ENCODE assay signal across 18 cellular contexts in the genomic region with DNA sequence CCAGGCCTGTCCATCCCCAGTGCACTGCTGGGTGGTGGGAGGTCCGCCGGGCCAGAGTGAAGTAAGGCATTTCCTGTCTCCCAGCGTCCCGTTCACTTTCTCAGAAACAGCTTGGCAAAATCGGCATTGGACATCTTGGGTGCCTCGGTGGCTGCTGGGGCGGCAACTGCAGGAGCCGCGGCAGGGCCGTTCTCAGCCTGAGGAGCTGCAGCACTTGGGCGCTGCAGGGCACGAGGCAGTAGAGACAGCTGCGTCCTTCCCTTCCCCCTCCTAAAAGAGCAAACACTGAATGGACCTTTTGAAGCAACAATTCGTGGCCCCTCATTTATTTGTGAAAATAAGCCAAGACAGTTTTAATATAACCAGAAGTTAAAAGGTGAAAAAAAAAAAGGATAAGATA.
"Had no signal": no experiment of that assay in that cellular context is flagged by ENCODE, and none has a peak within 500 bp of the region (broad histone marks: within the 10 kb centered on the region; RNA-seq: fewer than 3 reads in every experiment).

No MANE protein-coding gene starts in this region.

- H3K9me3 ChIP-seq: upper lobe of left lung had no signal

- H3K27me3 Mint-ChIP-seq: activated CD4-positive, alpha-beta memory T cell treated with anti-CD3 and anti-CD28 coated beads, Interleukin-2, amount 10 ng/mL, durations not matched to agents 7 days and 5 days; activated CD4-positive, alpha-beta T cell treated with anti-CD3 and anti-CD28 coated beads, Interleukin-2, amount 10 ng/mL, durations not matched to agents 24 days and 14 days; activated naive CD8-positive, alpha-beta T cell treated with anti-CD3 and anti-CD28 coated beads, Interleukin-2, amount 10 ng/mL, durations not matched to agents 7 days and 5 days; memory B cell; stimulated activated naive B cell treated with anti-CD40 and anti-IgM and Interleukin-4, amounts not matched to agents 10 μg/mL and 1 μg/mL and 100 μg/mL, for 72 hours had no signal

- H3K27me3 ChIP-seq: foreskin keratinocyte, upper lobe of left lung had no signal

- H3K4me1 ChIP-seq: foreskin keratinocyte, upper lobe of left lung had no signal

- H3K4me3 ChIP-seq: upper lobe of left lung had no signal

- H3K27ac Mint-ChIP-seq: activated CD4-positive, alpha-beta memory T cell treated with anti-CD3 and anti-CD28 coated beads, Interleukin-2, amount 10 ng/mL, durations not matched to agents 7 days and 5 days; activated CD4-positive, alpha-beta T cell treated with anti-CD3 and anti-CD28 coated beads, Interleukin-2, amount 10 ng/mL, durations not matched to agents 24 days and 14 days; activated naive CD4-positive, alpha-beta T cell treated with anti-CD3 and anti-CD28 coated beads for 36 hours; activated naive CD8-positive, alpha-beta T cell treated with anti-CD3 and anti-CD28 coated beads, Interleukin-2, amount 10 ng/mL, durations not matched to agents 7 days and 5 days; memory B cell; stimulated activated naive B cell treated with anti-CD40 and anti-IgM and Interleukin-4, amounts not matched to agents 10 μg/mL and 1 μg/mL and 100 μg/mL, for 72 hours; T-helper 2 cell treated with Interferon-gamma antibody and Interleukin-4, amounts not matched to agents 5 μg/mL and 100 μg/mL, for 36 hours had no signal

- H3K27ac ChIP-seq: foreskin keratinocyte, upper lobe of left lung, VCaP had no signal

- ATAC-seq: activated CD4-positive, CD25-positive, alpha-beta regulatory T cell treated with anti-CD3 and anti-CD28 coated beads, Interleukin-2, amount 50 U/mL, for 24 hours; activated T-cell treated with anti-CD3 and anti-CD28 coated beads, Interleukin-2, amount 50 U/mL, for 4 hours; foreskin keratinocyte; SK-N-SH treated with all-trans-retinoic acid at 6 μM for 48 hours; stimulated activated naive B cell treated with anti-CD40 and anti-IgM and Interleukin-4, amounts not matched to agents 10 μg/mL and 1 μg/mL and 100 μg/mL, for 72 hours had no signal

- DNase-seq: activated CD4-positive, alpha-beta memory T cell treated with anti-CD3 and anti-CD28 coated beads, Interleukin-2, amount 10 ng/mL, durations not matched to agents 7 days and 5 days; activated CD4-positive, alpha-beta T cell treated with anti-CD3 and anti-CD28 coated beads, Interleukin-2, amount 10 ng/mL, durations not matched to agents 24 days and 14 days; activated naive CD4-positive, alpha-beta T cell treated with anti-CD3 and anti-CD28 coated beads for 36 hours; activated naive CD8-positive, alpha-beta T cell treated with anti-CD3 and anti-CD28 coated beads, Interleukin-2, amount 10 ng/mL, durations not matched to agents 7 days and 5 days; activated T-cell treated with anti-CD3 and anti-CD28 coated beads, Interleukin-2, amount 50 U/mL, for 4 hours; amniotic stem cell; effector CD4-positive, alpha-beta T cell; foreskin keratinocyte; retina; stimulated activated CD4-positive, alpha-beta T cell treated with anti-CD3 and anti-CD28 coated beads, Interleukin-2, amount 100 ng/mL, for 48 hours; stimulated activated CD8-positive, alpha-beta memory T cell treated with anti-CD3 and anti-CD28 coated beads, Interleukin-4, amount 100 ng/mL, for 48 hours; stimulated activated naive B cell treated with anti-CD40 and anti-IgM and Interleukin-4, amounts not matched to agents 10 μg/mL and 1 μg/mL and 100 μg/mL, for 72 hours had no signal

- H3K4me3 Mint-ChIP-seq: activated CD4-positive, alpha-beta memory T cell treated with anti-CD3 and anti-CD28 coated beads, Interleukin-2, amount 10 ng/mL, durations not matched to agents 7 days and 5 days; activated CD4-positive, alpha-beta T cell treated with anti-CD3 and anti-CD28 coated beads, Interleukin-2, amount 10 ng/mL, durations not matched to agents 24 days and 14 days; activated naive CD4-positive, alpha-beta T cell treated with anti-CD3 and anti-CD28 coated beads for 36 hours; activated naive CD8-positive, alpha-beta T cell treated with anti-CD3 and anti-CD28 coated beads, Interleukin-2, amount 10 ng/mL, durations not matched to agents 7 days and 5 days; activated T-cell treated with anti-CD3 and anti-CD28 coated beads, Interleukin-2, amount 50 U/mL, for 4 hours; memory B cell; stimulated activated naive B cell treated with anti-CD40 and anti-IgM and Interleukin-4, amounts not matched to agents 10 μg/mL and 1 μg/mL and 100 μg/mL, for 72 hours; T-helper 2 cell treated with Interferon-gamma antibody and Interleukin-4, amounts not matched to agents 5 μg/mL and 100 μg/mL, for 36 hours had no signal

- H3K9me3 Mint-ChIP-seq: activated CD4-positive, alpha-beta memory T cell treated with anti-CD3 and anti-CD28 coated beads, Interleukin-2, amount 10 ng/mL, durations not matched to agents 7 days and 5 days; activated CD4-positive, alpha-beta T cell treated with anti-CD3 and anti-CD28 coated beads, Interleukin-2, amount 10 ng/mL, durations not matched to agents 24 days and 14 days; activated naive CD4-positive, alpha-beta T cell treated with anti-CD3 and anti-CD28 coated beads for 36 hours; activated naive CD8-positive, alpha-beta T cell treated with anti-CD3 and anti-CD28 coated beads, Interleukin-2, amount 10 ng/mL, durations not matched to agents 7 days and 5 days; activated T-cell treated with anti-CD3 and anti-CD28 coated beads, Interleukin-2, amount 50 U/mL, for 4 hours; memory B cell; stimulated activated naive B cell treated with anti-CD40 and anti-IgM and Interleukin-4, amounts not matched to agents 10 μg/mL and 1 μg/mL and 100 μg/mL, for 72 hours; T-helper 2 cell treated with Interferon-gamma antibody and Interleukin-4, amounts not matched to agents 5 μg/mL and 100 μg/mL, for 36 hours had no signal
